ENCODE assay signal across 36 cellular contexts in genomic region chr3:164851204-164851603, GRCh38.
"Had no signal": no experiment of that assay in that cellular context is flagged by ENCODE, and none has a peak within 500 bp of the region (broad histone marks: within the 10 kb centered on the region; RNA-seq: fewer than 3 reads in every experiment).

No MANE protein-coding gene starts in this region.

- ATAC-seq: activated CD4-positive, alpha-beta T cell treated with anti-CD3 and anti-CD28 coated beads for 36 hours; activated CD8-positive, alpha-beta memory T cell treated with anti-CD3 and anti-CD28 coated beads, Interleukin-2, amount 10 ng/mL, durations not matched to agents 7 days and 5 days; activated CD8-positive, alpha-beta T cell treated with anti-CD3 and anti-CD28 coated beads, Interleukin-2, amount 10 ng/mL, durations not matched to agents 7 days and 5 days; activated naive CD8-positive, alpha-beta T cell treated with anti-CD3 and anti-CD28 coated beads, Interleukin-2, amount 50 U/mL, for 24 hours; body of pancreas; gastroesophageal sphincter; T-helper 17 cell had no signal

- H3K27ac Mint-ChIP-seq: activated CD4-positive, alpha-beta memory T cell treated with anti-CD3 and anti-CD28 coated beads for 36 hours; activated CD4-positive, alpha-beta T cell treated with anti-CD3 and anti-CD28 coated beads for 36 hours; activated CD4-positive, alpha-beta T cell treated with anti-CD3 and anti-CD28 coated beads, Interleukin-2, amount 10 ng/mL, durations not matched to agents 24 days and 14 days; activated CD8-positive, alpha-beta memory T cell treated with anti-CD3 and anti-CD28 coated beads, Interleukin-2, amount 10 ng/mL, durations not matched to agents 7 days and 5 days; activated CD8-positive, alpha-beta T cell treated with anti-CD3 and anti-CD28 coated beads, Interleukin-2, amount 10 ng/mL, durations not matched to agents 7 days and 5 days; activated naive CD4-positive, alpha-beta T cell treated with anti-CD3 and anti-CD28 coated beads for 36 hours; activated naive CD4-positive, alpha-beta T cell treated with anti-CD3 and anti-CD28 coated beads, Interleukin-2, amount 50 U/mL, for 24 hours; activated naive CD8-positive, alpha-beta T cell treated with anti-CD3 and anti-CD28 coated beads for 36 hours; activated naive CD8-positive, alpha-beta T cell treated with anti-CD3 and anti-CD28 coated beads, Interleukin-2, amount 50 U/mL, for 24 hours; activated T-helper 1 cell treated with anti-CD3 and anti-CD28 coated beads, Interleukin-12 subunit alpha, Interleukin-12 subunit beta, Interleukin-2, Interleukin-4 antibody, amounts not matched to agents 30 ng/mL and 10 ng/mL and 1 ng/mL, durations not matched to agents 14 hours and 24 hours and 36 hours; activated T-helper 2 cell treated with anti-CD3 and anti-CD28 coated beads, Interferon-gamma antibody, Interleukin-2, Interleukin-4, amounts not matched to agents 10 μg/mL and 5 μg/mL and 100 μg/mL, durations not matched to agents 14 hours and 24 hours and 36 hours; T-helper 17 cell; T-helper 2 cell treated with Interferon-gamma antibody and Interleukin-4, amounts not matched to agents 5 μg/mL and 100 μg/mL, for 36 hours had no signal

- H3K27ac ChIP-seq: adrenal gland, body of pancreas, epithelial cell of prostate, esophagus squamous epithelium, gastroesophageal sphincter, WERI-Rb-1 had no signal

- DNase-seq: activated CD4-positive, alpha-beta memory T cell treated with anti-CD3 and anti-CD28 coated beads for 36 hours; activated CD4-positive, alpha-beta T cell treated with anti-CD3 and anti-CD28 coated beads for 36 hours; activated CD4-positive, alpha-beta T cell treated with anti-CD3 and anti-CD28 coated beads, Interleukin-2, amount 10 ng/mL, durations not matched to agents 24 days and 14 days; activated CD4-positive, CD25-positive, alpha-beta regulatory T cell; activated CD4-positive, CD25-positive, alpha-beta regulatory T cell treated with anti-CD3 and anti-CD28 coated beads, Interleukin-2, amount 50 U/mL, for 72 hours; activated CD8-positive, alpha-beta memory T cell treated with anti-CD3 and anti-CD28 coated beads, Interleukin-2, amount 10 ng/mL, durations not matched to agents 7 days and 5 days; activated CD8-positive, alpha-beta memory T cell treated with anti-CD3 and anti-CD28 coated beads, Interleukin-2, amount 50 U/mL, for 4 hours; activated CD8-positive, alpha-beta T cell treated with anti-CD3 and anti-CD28 coated beads, Interleukin-2, amount 10 ng/mL, durations not matched to agents 7 days and 5 days; activated effector memory CD4-positive, alpha-beta T cell treated with anti-CD3 and anti-CD28 coated beads, Interleukin-2, amount 50 U/mL, for 16 hours; activated naive CD4-positive, alpha-beta T cell treated with anti-CD3 and anti-CD28 coated beads for 36 hours; activated naive CD8-positive, alpha-beta T cell treated with anti-CD3 and anti-CD28 coated beads for 36 hours; activated naive CD8-positive, alpha-beta T cell treated with anti-CD3 and anti-CD28 coated beads, Interleukin-2, amount 50 U/mL, for 24 hours; activated T-cell treated with anti-CD3 and anti-CD28 coated beads, Interleukin-2, amount 50 U/mL, for 1 hour; activated T-cell treated with anti-CD3 and anti-CD28 coated beads, Interleukin-2, amount 50 U/mL, for 48 hours; adrenal gland; amygdala; aorta; body of pancreas; caudate nucleus; cortex of kidney; effector CD8-positive, alpha-beta T cell; esophagus squamous epithelium; foreskin melanocyte; head of caudate nucleus; T-helper 17 cell; T1000; WERI-Rb-1 had no signal

- H3K36me3 Mint-ChIP-seq: activated CD4-positive, alpha-beta memory T cell treated with anti-CD3 and anti-CD28 coated beads for 36 hours; activated CD8-positive, alpha-beta memory T cell treated with anti-CD3 and anti-CD28 coated beads, Interleukin-2, amount 10 ng/mL, durations not matched to agents 7 days and 5 days; activated naive CD4-positive, alpha-beta T cell treated with anti-CD3 and anti-CD28 coated beads, Interleukin-2, amount 50 U/mL, for 24 hours; activated naive CD8-positive, alpha-beta T cell treated with anti-CD3 and anti-CD28 coated beads for 36 hours had no signal

- H3K4me3 ChIP-seq: adrenal gland, body of pancreas, esophagus squamous epithelium, gastroesophageal sphincter had no signal

- H3K36me3 ChIP-seq: adrenal gland, esophagus squamous epithelium, gastroesophageal sphincter, WERI-Rb-1 had no signal

- H3K9me3 ChIP-seq: adrenal gland, body of pancreas, esophagus squamous epithelium, gastroesophageal sphincter had no signal

- H3K4me3 Mint-ChIP-seq: activated CD4-positive, alpha-beta memory T cell treated with anti-CD3 and anti-CD28 coated beads for 36 hours; activated CD4-positive, alpha-beta T cell treated with anti-CD3 and anti-CD28 coated beads for 36 hours; activated CD4-positive, alpha-beta T cell treated with anti-CD3 and anti-CD28 coated beads, Interleukin-2, amount 10 ng/mL, durations not matched to agents 24 days and 14 days; activated CD8-positive, alpha-beta memory T cell treated with anti-CD3 and anti-CD28 coated beads, Interleukin-2, amount 10 ng/mL, durations not matched to agents 7 days and 5 days; activated CD8-positive, alpha-beta T cell treated with anti-CD3 and anti-CD28 coated beads, Interleukin-2, amount 10 ng/mL, durations not matched to agents 7 days and 5 days; activated naive CD4-positive, alpha-beta T cell treated with anti-CD3 and anti-CD28 coated beads for 36 hours; activated naive CD4-positive, alpha-beta T cell treated with anti-CD3 and anti-CD28 coated beads, Interleukin-2, amount 50 U/mL, for 24 hours; activated naive CD8-positive, alpha-beta T cell treated with anti-CD3 and anti-CD28 coated beads for 36 hours; activated naive CD8-positive, alpha-beta T cell treated with anti-CD3 and anti-CD28 coated beads, Interleukin-2, amount 50 U/mL, for 24 hours; activated T-helper 1 cell treated with anti-CD3 and anti-CD28 coated beads, Interleukin-12 subunit alpha, Interleukin-12 subunit beta, Interleukin-2, Interleukin-4 antibody, amounts not matched to agents 30 ng/mL and 10 ng/mL and 1 ng/mL, durations not matched to agents 14 hours and 24 hours and 36 hours; T-helper 17 cell; T-helper 2 cell treated with Interferon-gamma antibody and Interleukin-4, amounts not matched to agents 5 μg/mL and 100 μg/mL, for 36 hours had no signal

- H3K27me3 ChIP-seq: adrenal gland, body of pancreas, esophagus squamous epithelium, gastroesophageal sphincter had no signal

- H3K4me1 Mint-ChIP-seq: activated CD4-positive, alpha-beta T cell treated with anti-CD3 and anti-CD28 coated beads for 36 hours; activated CD4-positive, alpha-beta T cell treated with anti-CD3 and anti-CD28 coated beads, Interleukin-2, amount 10 ng/mL, durations not matched to agents 24 days and 14 days; activated CD8-positive, alpha-beta memory T cell treated with anti-CD3 and anti-CD28 coated beads, Interleukin-2, amount 10 ng/mL, durations not matched to agents 7 days and 5 days; activated naive CD4-positive, alpha-beta T cell treated with anti-CD3 and anti-CD28 coated beads, Interleukin-2, amount 50 U/mL, for 24 hours; activated naive CD8-positive, alpha-beta T cell treated with anti-CD3 and anti-CD28 coated beads for 36 hours; activated naive CD8-positive, alpha-beta T cell treated with anti-CD3 and anti-CD28 coated beads, Interleukin-2, amount 50 U/mL, for 24 hours; T-helper 17 cell had no signal

- H3K4me1 ChIP-seq: adrenal gland, body of pancreas, esophagus squamous epithelium, gastroesophageal sphincter had no signal

- FAIRE-seq: colon, endometrium, endothelial cell of umbilical vein had no signal

- H3K9me3 Mint-ChIP-seq: activated CD4-positive, alpha-beta memory T cell treated with anti-CD3 and anti-CD28 coated beads for 36 hours; activated CD4-positive, alpha-beta T cell treated with anti-CD3 and anti-CD28 coated beads, Interleukin-2, amount 10 ng/mL, durations not matched to agents 24 days and 14 days; activated naive CD4-positive, alpha-beta T cell treated with anti-CD3 and anti-CD28 coated beads for 36 hours; activated naive CD4-positive, alpha-beta T cell treated with anti-CD3 and anti-CD28 coated beads, Interleukin-2, amount 50 U/mL, for 24 hours; activated naive CD8-positive, alpha-beta T cell treated with anti-CD3 and anti-CD28 coated beads for 36 hours; activated naive CD8-positive, alpha-beta T cell treated with anti-CD3 and anti-CD28 coated beads, Interleukin-2, amount 50 U/mL, for 24 hours; activated T-helper 1 cell treated with anti-CD3 and anti-CD28 coated beads, Interleukin-12 subunit alpha, Interleukin-12 subunit beta, Interleukin-2, Interleukin-4 antibody, amounts not matched to agents 30 ng/mL and 10 ng/mL and 1 ng/mL, durations not matched to agents 14 hours and 24 hours and 36 hours; T-helper 2 cell treated with Interferon-gamma antibody and Interleukin-4, amounts not matched to agents 5 μg/mL and 100 μg/mL, for 36 hours had no signal

- H3K27me3 Mint-ChIP-seq: activated CD4-positive, alpha-beta memory T cell treated with anti-CD3 and anti-CD28 coated beads for 36 hours; activated CD4-positive, alpha-beta T cell treated with anti-CD3 and anti-CD28 coated beads for 36 hours; activated CD4-positive, alpha-beta T cell treated with anti-CD3 and anti-CD28 coated beads, Interleukin-2, amount 10 ng/mL, durations not matched to agents 24 days and 14 days; activated CD8-positive, alpha-beta memory T cell treated with anti-CD3 and anti-CD28 coated beads, Interleukin-2, amount 10 ng/mL, durations not matched to agents 7 days and 5 days; activated naive CD4-positive, alpha-beta T cell treated with anti-CD3 and anti-CD28 coated beads, Interleukin-2, amount 50 U/mL, for 24 hours; activated naive CD8-positive, alpha-beta T cell treated with anti-CD3 and anti-CD28 coated beads for 36 hours; activated naive CD8-positive, alpha-beta T cell treated with anti-CD3 and anti-CD28 coated beads, Interleukin-2, amount 50 U/mL, for 24 hours; T-helper 17 cell had no signal
